ENCODE assay signal across 12 cellular contexts in genomic region chr19:9622531-9622930, GRCh38. TPM values are rescaled to one million over a fixed set of nuclear protein-coding genes. Genes with fewer than 3 reads are reported as not detected.
DNase-seq lines count a peak whose midpoint lies in the region; ATAC-seq and TF ChIP-seq lines count a peak whose summit lies in the region.
"Had no signal": no experiment of that assay in that cellular context is flagged by ENCODE, and none has a peak within 500 bp of the region (broad histone marks: within the 10 kb centered on the region; RNA-seq: fewer than 3 reads in every experiment).

No MANE protein-coding gene starts in this region.

- DNase-seq in DND-41, result no peak
- no peak for DNase-seq in Karpas-422
- DNase-seq in choroid plexus epithelial cell (ENCODE audit: low read depth), result peak; percentile 9
- DNase-seq in nephron progenitor cell, result no peak
- no peak for DNase-seq in NCI-H146 treated with DMSO at 0.1 percent for 48 hours (lab: John Stamatoyannopoulos, UW; ENCODE audit: unreplicated experiment)
- DNase-seq in stimulated activated naive CD4-positive, alpha-beta T cell treated with Interleukin-2 at 50 U/mL for 16 hours (lab: John Stamatoyannopoulos, UW), result no peak
- no peak for DNase-seq in mucosa of descending colon
- no peak for DNase-seq in left colon
- DNase-seq: caudate nucleus, kidney, NCI-H2171, uterus had no signal

- H3K4me3 ChIP-seq in DND-41 (ENCODE audit: low read depth in 1 of 2, low read length in 2 of 2) (0 out of 4 replicates have a peak overlapping the region, but pooled peaks of 1 of the 2 experiments have one; percentile 21), Karpas-422 (ENCODE audit: low read length) (peak overlapping the region; percentile 62), choroid plexus epithelial cell (ENCODE audit: low read depth, low read length) (no peak overlapping the region), mucosa of descending colon (no peak overlapping the region)

- peaks cover 37% of the 10 kb centered on the region for H3K36me3 Mint-ChIP-seq in nephron progenitor cell (ENCODE audit: low read depth)

- H3K36me3 ChIP-seq in DND-41 (ENCODE audit: insufficient read depth, low read length) (peaks cover 22% of the 10 kb centered on the region), Karpas-422 (ENCODE audit: insufficient read depth, low read length) (peaks cover 26% of the 10 kb centered on the region), mucosa of descending colon (ENCODE audit: low read depth) (no peaks in the 10 kb centered on the region)
- H3K36me3 ChIP-seq: uterus had no signal

- H3K4me3 Mint-ChIP-seq in nephron progenitor cell, result peak overlapping the region; percentile 78

- no peaks in the 10 kb centered on the region for H3K9me3 ChIP-seq in DND-41 (ENCODE audit: insufficient read depth, low read length, severe bottlenecking)
- no peaks in the 10 kb centered on the region for H3K9me3 ChIP-seq in Karpas-422 (ENCODE audit: low read length)
- H3K9me3 ChIP-seq in mucosa of descending colon, result no peaks in the 10 kb centered on the region
- H3K9me3 ChIP-seq: uterus had no signal

- peaks cover 28% of the 10 kb centered on the region for H3K4me1 ChIP-seq in DND-41 (ENCODE audit: insufficient read depth, low read length)
- peaks cover 16% of the 10 kb centered on the region for H3K4me1 ChIP-seq in Karpas-422 (ENCODE audit: low read length)
- peaks cover 7% of the 10 kb centered on the region for H3K4me1 ChIP-seq in mucosa of descending colon (ENCODE audit: low read depth)
- H3K4me1 ChIP-seq: uterus had no signal

- no peaks in the 10 kb centered on the region for H3K9me2 ChIP-seq in Karpas-422 (replicated peaks; ENCODE audit: insufficient read depth, low read length)

- no peaks in the 10 kb centered on the region for H3K27me3 ChIP-seq in DND-41 (ENCODE audit: insufficient read depth, low read length, poor library complexity)
- no peaks in the 10 kb centered on the region for H3K27me3 ChIP-seq in Karpas-422 (ENCODE audit: low read length)
- H3K27me3 ChIP-seq: uterus had no signal

- H3K27ac ChIP-seq in DND-41 (ENCODE audit: low read length) (no peak overlapping the region; the same call in 1 of the 2 replicates), Karpas-422 (ENCODE audit: low read length) (no peak overlapping the region)

- H3K4me2 ChIP-seq in DND-41 (ENCODE audit: insufficient read depth, low read length) (peak overlapping the region; percentile 80; the same call in 1 of the 2 replicates), Karpas-422 (ENCODE audit: low read depth, low read length, poor library complexity, severe bottlenecking) (peak overlapping the region; percentile 77)

- intact Hi-C loops in mucosa of descending colon (cut with DNase I, micrococcal nuclease), result loop anchor here (5.0 to 10.0 kb wide), 2 partner anchors 172 to 175 kb away; no protein-coding TSS in a partner anchor
- intact Hi-C loops in left colon (cut with DNase I, micrococcal nuclease), result loop anchor here in 1 of 2 donors (10.0 kb wide), 1 partner anchor 172 kb away; no protein-coding TSS in a partner anchor

- peaks cover 35% of the 10 kb centered on the region for H3K4me1 Mint-ChIP-seq in nephron progenitor cell

- H2AFZ ChIP-seq in DND-41 (ENCODE audit: low read depth, low read length) (no peak overlapping the region), Karpas-422 (ENCODE audit: low read length) (no peak overlapping the region)

- peak overlapping the region; percentile 92 for H3K27ac Mint-ChIP-seq in nephron progenitor cell

- H4K20me1 ChIP-seq in DND-41 (ENCODE audit: insufficient read depth, low read length), result no peaks in the 10 kb centered on the region
- no peaks in the 10 kb centered on the region for H4K20me1 ChIP-seq in Karpas-422 (ENCODE audit: insufficient read depth, low read depth, low read length)

- peaks cover 29% of the 10 kb centered on the region for H3K79me2 ChIP-seq in DND-41 (ENCODE audit: insufficient read depth, low read length)
- H3K79me2 ChIP-seq in Karpas-422 (ENCODE audit: low read length), result peaks cover 47% of the 10 kb centered on the region

- peaks cover 1% of the 10 kb centered on the region for H3K9me3 Mint-ChIP-seq in nephron progenitor cell

- H3K27me3 Mint-ChIP-seq in nephron progenitor cell (ENCODE audit: low read depth, poor library complexity), result no peaks in the 10 kb centered on the region

- ATAC-seq in DND-41 (ENCODE audit: insufficient read depth, low read depth), result no peak
- no peak for ATAC-seq in mucosa of descending colon
- ATAC-seq in left colon, result no peak

- TF ChIP-seq CTCF in DND-41 (IDR thresholded peaks at IDR 0.05; ENCODE audit: borderline replicate concordance, extremely low read depth, low read length, poor library complexity, severe bottlenecking) (no peak), choroid plexus epithelial cell (conservative IDR thresholded peaks at IDR 0.05; ENCODE audit: low read depth, low read length) (no peak), nephron progenitor cell (IDR thresholded peaks at IDR 0.05) (no peak), mucosa of descending colon (IDR thresholded peaks at IDR 0.05) (no peak)

- peak overlapping the region; percentile 11; the same call in 1 of the 2 replicates for H3K9ac ChIP-seq in DND-41 (ENCODE audit: low read depth, low read length)
- peak overlapping the region; percentile 50 for H3K9ac ChIP-seq in Karpas-422 (ENCODE audit: low read length)

RNA-seq across cellular contexts. Expression of gene ZNF561, which starts 1.5 kb away (rescaled TPM):
- total RNA-seq in Karpas-422 (2014; rRNA removed; shearing (Covaris generic); ENCODE audit: low replicate concordance), result 16.1 and 35.2 TPM in 2 replicates
- 10 to 100 TPM; 22.6 to 42.2 (median 31.9) TPM for total RNA-seq in mucosa of descending colon
- 10 to 100 TPM; 23.1 to 26.3 TPM for total RNA-seq in left colon

RNA-seq across cellular contexts. Expression of gene ZNF121, which starts 38.2 kb away (rescaled TPM):
- 43.0 and 77.6 TPM in 2 replicates for total RNA-seq in Karpas-422 (2014; rRNA removed; shearing (Covaris generic); ENCODE audit: low replicate concordance)
- total RNA-seq in mucosa of descending colon (10 to 100 TPM; 17.0 to 26.3 (median 22.2) TPM), left colon (10 to 100 TPM; 17.1 to 22.8 TPM)

RNA-seq across cellular contexts. Expression of gene ZNF562, which starts 52.4 kb away (rescaled TPM):
- 26.7 and 35.5 TPM in 2 replicates for total RNA-seq in Karpas-422 (2014; rRNA removed; shearing (Covaris generic); ENCODE audit: low replicate concordance)
- 10 to 100 TPM; 27.9 to 49.4 (median 41.5) TPM for total RNA-seq in mucosa of descending colon
- 10 to 100 TPM; 34.8 to 37.2 TPM for total RNA-seq in left colon
